8 cellular contexts compared by ENCODE assay signal in the genomic region with DNA sequence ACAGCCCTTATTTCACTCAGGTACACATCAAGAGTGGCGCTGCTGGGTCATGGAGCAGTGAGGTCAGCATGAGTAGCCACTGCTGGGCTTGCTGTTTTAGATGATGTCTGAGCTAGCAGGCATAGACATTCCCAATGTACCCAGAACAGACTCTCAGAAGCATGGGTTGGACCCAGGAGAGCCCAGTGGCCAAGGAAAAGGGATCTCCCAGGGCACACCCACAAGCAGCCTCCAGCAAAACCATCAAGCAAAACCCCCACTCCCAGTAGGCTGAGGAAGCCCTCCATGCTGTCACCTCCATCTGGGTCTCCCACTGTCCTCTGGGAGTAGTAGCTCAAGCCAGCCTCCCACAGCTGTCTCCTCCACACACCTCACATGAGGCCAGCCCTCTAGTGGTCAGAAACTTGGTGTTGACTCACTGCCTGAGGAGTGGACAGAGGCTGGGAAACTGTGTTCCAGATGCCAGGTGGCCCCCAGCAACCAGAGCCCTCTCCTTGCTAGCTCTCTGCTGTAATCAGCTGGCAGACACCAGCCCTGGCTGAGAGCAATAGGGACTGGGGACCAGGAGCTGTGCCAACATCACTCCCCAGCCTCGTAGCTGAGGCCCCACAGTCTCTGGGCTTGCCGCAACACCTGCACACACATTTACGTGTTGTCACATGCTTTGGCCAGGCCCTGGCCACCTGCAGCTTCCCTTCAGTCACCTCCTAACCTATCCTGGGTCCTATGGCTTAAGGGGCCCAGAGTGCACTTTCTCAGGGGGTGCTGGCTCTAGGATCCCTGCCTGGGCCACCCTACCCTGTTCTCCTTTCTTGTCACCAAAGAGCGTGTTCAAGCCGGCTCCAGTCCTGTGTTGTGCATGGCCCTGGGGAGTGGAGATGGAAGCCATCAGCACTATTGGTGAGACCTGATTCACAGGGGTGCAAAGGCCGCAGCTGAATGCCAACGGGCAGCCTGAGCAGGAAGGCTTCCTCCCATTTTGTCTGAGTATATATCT. TPM values are rescaled to one million over a fixed set of nuclear protein-coding genes. Genes with fewer than 3 reads are reported as not detected.
DNase-seq lines count a peak whose midpoint lies in the region; ATAC-seq and TF ChIP-seq lines count a peak whose summit lies in the region.

No MANE protein-coding gene starts in this region.

- H3K36me3 Mint-ChIP-seq in activated T-helper 17 cell treated with anti-CD3 and anti-CD28 coated beads, Interleukin-2, amount 50 U/mL, for 72 hours (ENCODE audit: low read depth), result peaks cover 16% of the 10 kb centered on the region

- intact Hi-C loops in left ventricle myocardium inferior (cut with micrococcal nuclease), result no loop called here

- H3K9me3 Mint-ChIP-seq in activated T-helper 17 cell treated with anti-CD3 and anti-CD28 coated beads, Interleukin-2, amount 50 U/mL, for 72 hours, result no peaks in the 10 kb centered on the region

- peaks cover 44% of the 10 kb centered on the region for H3K4me1 ChIP-seq in left ventricle myocardium inferior

- H3K9me3 ChIP-seq in left ventricle myocardium inferior (replicated peaks), result no peaks in the 10 kb centered on the region

- peaks cover 20% of the 10 kb centered on the region for H3K4me1 Mint-ChIP-seq in activated T-helper 17 cell treated with anti-CD3 and anti-CD28 coated beads, Interleukin-2, amount 50 U/mL, for 72 hours

- H3K27me3 Mint-ChIP-seq in activated T-helper 17 cell treated with anti-CD3 and anti-CD28 coated beads, Interleukin-2, amount 50 U/mL, for 72 hours, result no peaks in the 10 kb centered on the region

- no peak for ATAC-seq in activated T-helper 17 cell treated with anti-CD3 and anti-CD28 coated beads, Interleukin-2, amount 50 U/mL, for 72 hours (replicated peaks)
- ATAC-seq in GM18858 (IDR thresholded peaks at IDR 0.05; ENCODE audit: unreplicated experiment), result no peak

- peak overlapping the region; percentile 94 for H3K27ac Mint-ChIP-seq in activated T-helper 17 cell treated with anti-CD3 and anti-CD28 coated beads, Interleukin-2, amount 50 U/mL, for 72 hours

- peaks cover 16% of the 10 kb centered on the region for H3K36me3 ChIP-seq in left ventricle myocardium inferior

- TF ChIP-seq CTCF in AG10803 (conservative IDR thresholded peaks at IDR 0.05; ENCODE audit: low read length) (peak; percentile 83), GM12872 (IDR thresholded peaks at IDR 0.05; ENCODE audit: insufficient read depth, low read depth, low read length) (peak; percentile 78), left ventricle myocardium inferior (IDR thresholded peaks at IDR 0.05; ENCODE audit: borderline replicate concordance) (peak; percentile 76), retinal pigment epithelial cell (conservative IDR thresholded peaks at IDR 0.05; ENCODE audit: low read depth, low read length) (peak; percentile 87)

- H3K4me3 ChIP-seq in AG10803 (ENCODE audit: low read length) (no peak overlapping the region), left ventricle myocardium inferior (no peak overlapping the region), retinal pigment epithelial cell (ENCODE audit: low read length) (no peak overlapping the region)

- H3K4me3 Mint-ChIP-seq in activated T-helper 17 cell treated with anti-CD3 and anti-CD28 coated beads, Interleukin-2, amount 50 U/mL, for 72 hours, result peak overlapping the region; percentile 91

- DNase-seq in AG10803 (ENCODE audit: low read depth), result peak; percentile 80
- peak; percentile 61 for DNase-seq in NCI-H345 (lab: John Stamatoyannopoulos, UW)
- DNase-seq in left ventricle myocardium inferior, result peak; percentile 61
- no peak for DNase-seq in retinal pigment epithelial cell (ENCODE audit: low read depth)
- no peak for DNase-seq in stimulated activated CD4-positive, alpha-beta T cell treated with anti-CD3 and anti-CD28 coated beads, Interleukin-4, amount 100 ng/mL, for 24 hours

- H3K27ac ChIP-seq in left ventricle myocardium inferior (replicated peaks), result peak overlapping the region; percentile 99

- H3K27me3 ChIP-seq in left ventricle myocardium inferior (ENCODE audit: low read depth), result no peaks in the 10 kb centered on the region

RNA-seq across cellular contexts. Expression of gene AP5S1, which starts 1.9 kb away (rescaled TPM):
- total RNA-seq in activated T-helper 17 cell treated with anti-CD3 and anti-CD28 coated beads, Interleukin-2, amount 50 U/mL, for 72 hours, result 10 to 100 TPM; 10.8 to 14.8 TPM
- total RNA-seq in left ventricle myocardium inferior, result 11.3 TPM

RNA-seq across cellular contexts. Expression of gene CDC25B, which starts 22.3 kb away (rescaled TPM):
- total RNA-seq in activated T-helper 17 cell treated with anti-CD3 and anti-CD28 coated beads, Interleukin-2, amount 50 U/mL, for 72 hours, result 100 to 1,000 TPM in 1 of 2 donors, 10 to 100 TPM in 1; 86.7 to 117 TPM
- total RNA-seq in left ventricle myocardium inferior, result 8.1 TPM

RNA-seq across cellular contexts. Expression of gene MAVS, which starts 28.2 kb away (rescaled TPM):
- total RNA-seq in activated T-helper 17 cell treated with anti-CD3 and anti-CD28 coated beads, Interleukin-2, amount 50 U/mL, for 72 hours, result 10 to 100 TPM; 27.9 to 34.4 TPM
- 44.9 TPM for total RNA-seq in left ventricle myocardium inferior

RNA-seq across cellular contexts. Expression of gene CENPB, which starts 31.9 kb away (rescaled TPM):
- 10 to 100 TPM; 42.3 to 82.1 TPM for total RNA-seq in activated T-helper 17 cell treated with anti-CD3 and anti-CD28 coated beads, Interleukin-2, amount 50 U/mL, for 72 hours
- 70.7 TPM for total RNA-seq in left ventricle myocardium inferior

RNA-seq across cellular contexts. Expression of gene SPEF1, which starts 37.2 kb away (rescaled TPM):
- under 1 TPM; 0.24 TPM for total RNA-seq in activated T-helper 17 cell treated with anti-CD3 and anti-CD28 coated beads, Interleukin-2, amount 50 U/mL, for 72 hours
- total RNA-seq in left ventricle myocardium inferior, result 0.33 TPM

Comparison
In these comparisons a context has a peak if more than half of its experiments do, and no peak if none do; other contexts are left out.
1. DNase-seq: peak in AG10803 (single experiment), NCI-H345 (single experiment) and left ventricle myocardium inferior (single experiment); none in retinal pigment epithelial cell (single experiment) and stimulated activated CD4-positive, alpha-beta T cell treated with anti-CD3 and anti-CD28 coated beads, Interleukin-4, amount 100 ng/mL, for 24 hours (single experiment).
2. Peak in every context shown above with its lines, with median percentiles within 50 percentile points of each other: CTCF ChIP-seq.